16 cellular contexts compared by ENCODE assay signal in the genomic region with DNA sequence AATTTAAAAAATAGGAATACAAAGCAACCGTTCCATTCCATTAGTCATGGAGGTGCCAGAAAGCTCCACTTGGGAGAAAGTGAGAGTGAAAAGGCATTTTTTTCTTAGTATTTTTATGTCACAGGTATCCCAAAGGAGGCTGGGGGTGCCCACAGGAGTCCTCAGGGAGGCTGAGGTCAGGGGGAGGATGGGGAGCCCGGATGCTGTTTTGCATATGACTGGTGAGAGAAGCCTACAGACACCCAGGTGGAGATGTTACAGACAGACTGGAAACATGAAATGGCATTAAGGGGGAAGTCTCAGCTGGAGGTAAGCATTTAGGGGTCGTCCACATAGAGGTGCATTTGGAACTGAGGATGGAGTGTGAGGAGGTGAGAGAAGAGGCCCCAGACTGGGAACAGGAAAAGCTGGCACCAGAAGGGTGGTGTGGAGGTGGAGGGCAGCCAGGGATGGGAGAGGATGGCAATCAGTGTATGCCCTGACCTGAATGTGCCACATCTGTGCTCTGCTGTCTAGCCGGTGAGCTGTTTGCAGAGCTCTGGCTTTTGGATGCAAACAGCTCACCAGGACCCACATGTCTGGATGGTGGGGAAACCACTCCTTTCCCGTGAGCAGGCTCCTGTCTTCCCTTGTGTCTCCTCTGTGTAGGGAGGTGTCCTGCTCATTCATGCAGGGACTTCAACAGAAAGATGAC.
DNase-seq lines count a peak whose midpoint lies in the region; ATAC-seq and TF ChIP-seq lines count a peak whose summit lies in the region.
"Had no signal": no experiment of that assay in that cellular context is flagged by ENCODE, and none has a peak within 500 bp of the region (broad histone marks: within the 10 kb centered on the region; RNA-seq: fewer than 3 reads in every experiment).

No MANE protein-coding gene starts in this region.

- H3K4me1 ChIP-seq in OCI-LY7 (ENCODE audit: insufficient read depth, low read length, poor library complexity, severe bottlenecking) (peaks cover 12% of the 10 kb centered on the region), osteoblast (ENCODE audit: insufficient read depth, low read length) (no peaks in the 10 kb centered on the region)
- H3K4me1 ChIP-seq in CD8-positive, alpha-beta memory T cell (ENCODE audit: insufficient read depth, low read length) = no peaks in the 10 kb centered on the region
- H3K4me1 ChIP-seq: Caco-2 had no signal

- H3K79me2 ChIP-seq in OCI-LY7 (ENCODE audit: insufficient read depth, low read depth, low read length) (no peaks in the 10 kb centered on the region), osteoblast (ENCODE audit: insufficient read depth, low read length) (no peaks in the 10 kb centered on the region)

- POLR2A ChIA-PET in OCI-LY7 (lab: Charles Lee) = interaction anchor here (0.9 kb wide), 1 partner anchor 27 kb away, joined by 5 read pairs; no protein-coding TSS in a partner anchor
- POLR2A ChIA-PET in CD8-positive, alpha-beta memory T cell (lab: Charles Lee) = no interaction called here

- no peak overlapping the region for H3K4me3 Mint-ChIP-seq in CD8-positive, alpha-beta memory T cell
- H3K4me3 Mint-ChIP-seq: H9 had no signal

- no peaks in the 10 kb centered on the region for H3K9me2 ChIP-seq in OCI-LY7 (ENCODE audit: insufficient read depth, low read length)

- peaks cover 6% of the 10 kb centered on the region for H3K27me3 ChIP-seq in osteoblast (ENCODE audit: insufficient read depth, low read length)
- no peaks in the 10 kb centered on the region for H3K27me3 ChIP-seq in CD8-positive, alpha-beta memory T cell (ENCODE audit: insufficient read depth, low read length, poor library complexity, severe bottlenecking)

- peaks cover 0 to 8% (median 0%) of the 10 kb centered on the region in 3 donors for H3K4me1 Mint-ChIP-seq in CD8-positive, alpha-beta memory T cell

- H3K27ac Mint-ChIP-seq in CD8-positive, alpha-beta memory T cell = no peak overlapping the region
- H3K27ac Mint-ChIP-seq: H9 had no signal

- H3K27ac ChIP-seq in OCI-LY7 (ENCODE audit: low read depth, low read length, poor library complexity, severe bottlenecking) (no peak overlapping the region), osteoblast (ENCODE audit: low read depth, low read length) (no peak overlapping the region)
- no peak overlapping the region for H3K27ac ChIP-seq in CD8-positive, alpha-beta memory T cell (ENCODE audit: low read depth, low read length)
- H3K27ac ChIP-seq: HL-60, PC-9 had no signal

- ATAC-seq in GM21576 (IDR thresholded peaks at IDR 0.05; ENCODE audit: unreplicated experiment) (peak; percentile 41), GM18519 (IDR thresholded peaks at IDR 0.05; ENCODE audit: low FRiP score, unreplicated experiment) (no peak)

- DNase-seq in GM12864 (ENCODE audit: low read depth) (peak; percentile 4), OCI-LY7 (ENCODE audit: low spot score) (peak; percentile 39), osteoblast (ENCODE audit: insufficient read length, low spot score, missing footprints) (peak; percentile 69), NCI-H510A (lab: John Stamatoyannopoulos, UW) (no peak), RKO (ENCODE audit: low spot score) (no peak)
- no peak for DNase-seq in CD8-positive, alpha-beta memory T cell
- DNase-seq: Caco-2, DMS153, EL, H9, NCI-H187, PC-9, T-helper 1 cell had no signal

- H3K36me3 Mint-ChIP-seq in CD8-positive, alpha-beta memory T cell = no peaks in the 10 kb centered on the region

- intact Hi-C loops in OCI-LY7 (cut with micrococcal nuclease; ENCODE audit: unreplicated experiment) = no loop called here

- H3K4me2 ChIP-seq in OCI-LY7 (ENCODE audit: low read length) (peak overlapping the region; percentile 36), osteoblast (ENCODE audit: insufficient read depth, low read length) (no peak overlapping the region)
- H3K4me2 ChIP-seq: PC-9 had no signal

- H3K9me3 Mint-ChIP-seq in CD8-positive, alpha-beta memory T cell = peaks cover 0 to 4% (median 2%) of the 10 kb centered on the region in 5 donors

- H4K20me1 ChIP-seq in OCI-LY7 (ENCODE audit: insufficient read depth, low read length) (no peaks in the 10 kb centered on the region), osteoblast (ENCODE audit: insufficient read depth, low read length) (no peaks in the 10 kb centered on the region)

- H3K4me3 ChIP-seq in GM12864 (ENCODE audit: low read depth, low read length) = no peak overlapping the region
- no peak overlapping the region for H3K4me3 ChIP-seq in OCI-LY7 (ENCODE audit: low read depth, low read length, poor library complexity, severe bottlenecking)
- no peak overlapping the region for H3K4me3 ChIP-seq in osteoblast (ENCODE audit: insufficient read depth, low read length)
- H3K4me3 ChIP-seq in CD8-positive, alpha-beta memory T cell (ENCODE audit: low read length) = no peak overlapping the region
- H3K4me3 ChIP-seq: PC-9 had no signal

- BruUV-seq in OCI-LY7 (replicated peaks; lab: Mats Ljungman, UMichigan) = no TSS peak

- H3K9me3 ChIP-seq in OCI-LY7 (ENCODE audit: low read length) (no peaks in the 10 kb centered on the region), osteoblast (ENCODE audit: low read depth, low read length) (no peaks in the 10 kb centered on the region)
- no peaks in the 10 kb centered on the region for H3K9me3 ChIP-seq in CD8-positive, alpha-beta memory T cell (ENCODE audit: low read length)
- H3K9me3 ChIP-seq: Caco-2 had no signal

- CTCF ChIA-PET in OCI-LY7 (lab: Charles Lee; ENCODE audit: unreplicated experiment) = no interaction called here
- CTCF ChIA-PET in CD8-positive, alpha-beta memory T cell (lab: Charles Lee) = interaction anchor here (1.0 to 3.2 kb wide), 5 partner anchors 10 to 111 kb away, joined by 3 to 16 read pairs (median 3); no protein-coding TSS in a partner anchor

- TF ChIP-seq CTCF in GM12864 (IDR thresholded peaks at IDR 0.05; ENCODE audit: low read depth, low read length, missing control alignments) (no peak), OCI-LY7 (conservative IDR thresholded peaks at IDR 0.05; ENCODE audit: low read length) (no peak), osteoblast (IDR thresholded peaks at IDR 0.05; ENCODE audit: extremely low read depth, low read depth, low read length) (no peak)

- H2AFZ ChIP-seq in OCI-LY7 (ENCODE audit: low read length) (no peak overlapping the region), osteoblast (ENCODE audit: low read length) (no peak overlapping the region)
- H2AFZ ChIP-seq: PC-9 had no signal

- H3K36me3 ChIP-seq in OCI-LY7 (ENCODE audit: insufficient read depth, low read length) (no peaks in the 10 kb centered on the region), osteoblast (ENCODE audit: insufficient read depth, low read length) (no peaks in the 10 kb centered on the region)
- H3K36me3 ChIP-seq in CD8-positive, alpha-beta memory T cell (ENCODE audit: insufficient read depth, low read length) = no peaks in the 10 kb centered on the region

- peaks cover 18 to 26% of the 10 kb centered on the region in 2 donors for H3K27me3 Mint-ChIP-seq in CD8-positive, alpha-beta memory T cell

Comparison
In these comparisons a context has a peak if more than half of its experiments do, and no peak if none do; other contexts are left out.
1. DNase-seq: peak in GM12864 (single experiment), OCI-LY7 (single experiment) and osteoblast (single experiment); none in NCI-H510A (single experiment), CD8-positive, alpha-beta memory T cell (0 of 5) and RKO (single experiment).